In the genomic region with DNA sequence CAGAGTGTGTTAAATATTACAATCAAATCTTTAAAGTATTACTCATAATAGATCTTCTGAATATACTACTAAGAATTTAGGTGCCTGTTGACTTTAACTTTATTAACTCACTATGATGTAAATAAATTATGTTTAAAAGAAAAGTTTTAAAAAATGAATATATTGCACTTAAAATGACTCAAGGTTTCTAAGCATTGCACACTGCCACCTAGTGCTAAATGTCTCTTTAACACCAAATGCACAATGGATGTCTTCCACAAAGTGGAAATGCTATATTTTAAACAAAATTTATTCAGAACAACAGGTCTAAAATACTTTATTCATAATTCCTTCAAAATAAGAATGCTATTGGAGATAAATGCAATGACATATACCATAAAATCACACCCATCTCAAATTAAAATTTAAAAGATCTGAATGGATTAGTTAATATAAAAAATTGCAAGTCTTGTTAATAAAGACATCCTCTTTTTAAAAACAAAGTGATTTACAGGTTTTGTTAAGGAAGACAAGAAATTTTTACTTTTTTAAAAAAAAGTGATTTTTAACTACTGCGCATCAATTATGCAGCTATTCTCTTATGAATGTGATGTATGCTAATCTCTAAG, we compare ENCODE assay signal across 9 cellular contexts. TPM values are rescaled to one million over a fixed set of nuclear protein-coding genes. Genes with fewer than 3 reads are reported as not detected.
A peak's percentile ranks its signal among the peaks of the same experiment; 100 is the strongest.
DNase-seq lines count a peak whose midpoint lies in the region; ATAC-seq, FAIRE-seq and TF ChIP-seq lines count a peak whose summit lies in the region.
"Had no signal": no experiment of that assay in that cellular context is flagged by ENCODE, and none has a peak within 500 bp of the region (broad histone marks: within the 10 kb centered on the region; RNA-seq: fewer than 3 reads in every experiment).

No MANE protein-coding gene starts in this region.

- H3K18ac ChIP-seq in H9 (ENCODE audit: insufficient read length, low read depth, low read length) = no peak overlapping the region

- H3K56ac ChIP-seq in H9 (ENCODE audit: insufficient read length, low read depth, low read length) = no peak overlapping the region

- H3K4me3 ChIP-seq in fibroblast of pulmonary artery (replicated peaks; ENCODE audit: low read depth, low read length) (no peak overlapping the region), thoracic aorta (no peak overlapping the region), right atrium auricular region (no peak overlapping the region)

- no peak overlapping the region for H4K91ac ChIP-seq in H9 (ENCODE audit: insufficient read length, low read depth, low read length)

- no peaks in the 10 kb centered on the region for H3K79me2 ChIP-seq in H9 (ENCODE audit: insufficient read depth, low read length)

- no peak overlapping the region for H3T11ph ChIP-seq in H9 (ENCODE audit: low read length)

- no peak overlapping the region for H2BK120ac ChIP-seq in H9 (ENCODE audit: low read depth, low read length, poor library complexity, severe bottlenecking)

- H2BK5ac ChIP-seq in H9 (ENCODE audit: insufficient read length, low read length) = no peak overlapping the region

- H3K9ac ChIP-seq in H9 (ENCODE audit: extremely low read depth, insufficient read length, low read length) = no peak overlapping the region

- no peak for ATAC-seq in thoracic aorta (ENCODE audit: insufficient number of reproducible peaks, low FRiP score, low read depth)
- no peak for ATAC-seq in HG02571 (IDR thresholded peaks at IDR 0.05; ENCODE audit: unreplicated experiment)

- H4K5ac ChIP-seq in H9 (ENCODE audit: insufficient read length, low read depth, low read length) = no peak overlapping the region

- H2BK12ac ChIP-seq in H9 (ENCODE audit: insufficient read length, low read depth, low read length) = no peak overlapping the region

- H3K9me3 ChIP-seq in H9 (ENCODE audit: control insufficient read depth, low read depth, low read length) (no peaks in the 10 kb centered on the region), thoracic aorta (no peaks in the 10 kb centered on the region), right atrium auricular region (no peaks in the 10 kb centered on the region)

- H3K27ac Mint-ChIP-seq in H9 = no peak overlapping the region
- H3K27ac Mint-ChIP-seq: activated naive CD8-positive, alpha-beta T cell had no signal

- no CpG with 5 or more reads among the region's 1 CpG for WGBS in H9 (ENCODE audit: extremely low coverage, insufficient read length, low lambda C conversion rate)

- no peak overlapping the region for H2BK15ac ChIP-seq in H9 (ENCODE audit: low read depth, low read length)

- TF ChIP-seq CTCF in H9 (conservative IDR thresholded peaks at IDR 0.05) (peak; percentile 81), fibroblast of pulmonary artery (IDR thresholded peaks at IDR 0.05; ENCODE audit: low read length, missing control alignments) (peak; percentile 71), thoracic aorta (IDR thresholded peaks at IDR 0.05) (peak; percentile 55), right atrium auricular region (IDR thresholded peaks at IDR 0.05) (peak in 1 of 2 donors; percentile 76)

- H2AFZ ChIP-seq in H9 (ENCODE audit: low read length) = no peak overlapping the region

- H3K27me3 Mint-ChIP-seq in H9 (ENCODE audit: low read depth) = peaks cover 25% of the 10 kb centered on the region

- H3K9me3 Mint-ChIP-seq in H9 = no peaks in the 10 kb centered on the region

- no peak overlapping the region for H3K4ac ChIP-seq in H9 (ENCODE audit: low read depth, low read length)

- no peaks in the 10 kb centered on the region for H3K79me1 ChIP-seq in H9 (ENCODE audit: insufficient read depth, low read depth, low read length, poor library complexity, severe bottlenecking)

- no peaks in the 10 kb centered on the region for H3K4me1 ChIP-seq in H9 (ENCODE audit: insufficient read depth, low read length)
- H3K4me1 ChIP-seq in thoracic aorta (ENCODE audit: control insufficient read depth in 1 of 2, low read depth in 2 of 2) = peaks cover 6 to 7% of the 10 kb centered on the region in 2 donors
- H3K4me1 ChIP-seq in right atrium auricular region = peaks cover 0 to 7% of the 10 kb centered on the region in 2 donors

- no peak overlapping the region for H3K4me2 ChIP-seq in H9 (ENCODE audit: insufficient read depth, insufficient read length, low read length)

- H3K27me3 ChIP-seq in H9 (ENCODE audit: insufficient read depth, low read length) = peaks cover 10% of the 10 kb centered on the region; the same call in 1 of the 2 replicates
- no peaks in the 10 kb centered on the region for H3K27me3 ChIP-seq in thoracic aorta (replicated peaks; ENCODE audit: insufficient read depth)
- no peaks in the 10 kb centered on the region for H3K27me3 ChIP-seq in right atrium auricular region

- no peak overlapping the region for H3K14ac ChIP-seq in H9 (ENCODE audit: insufficient read depth, low read length)

- no peak overlapping the region for H4K8ac ChIP-seq in H9 (replicated peaks; ENCODE audit: insufficient read length, low read depth, low read length)

- H2AK5ac ChIP-seq in H9 (ENCODE audit: insufficient read length, low read length) = no peak overlapping the region

- H3K27ac ChIP-seq in H9 (ENCODE audit: insufficient read length, low read depth, low read length) (no peak overlapping the region), thoracic aorta (no peak overlapping the region), right atrium auricular region (no peak overlapping the region)

- H3K36me3 ChIP-seq in thoracic aorta = no peaks in the 10 kb centered on the region
- no peaks in the 10 kb centered on the region for H3K36me3 ChIP-seq in right atrium auricular region

- no peak overlapping the region for H3K4me3 Mint-ChIP-seq in H9
- H3K4me3 Mint-ChIP-seq: activated naive CD8-positive, alpha-beta T cell had no signal

- H3K36me3 Mint-ChIP-seq in H9 (ENCODE audit: insufficient read depth in 1 of 3, low read depth in 3 of 3) = no peaks in the 10 kb centered on the region
- H3K36me3 Mint-ChIP-seq: activated naive CD8-positive, alpha-beta T cell had no signal

- H3K23ac ChIP-seq in H9 (ENCODE audit: insufficient read length, low read depth, low read length) = no peak overlapping the region

- no peak for FAIRE-seq in GM19239 (lab: Jason Lieb, UNC)

- DNase-seq in AG08396 (ENCODE audit: low spot score) = peak; percentile 12
- no peak for DNase-seq in H9
- DNase-seq in RPMI8226 = peak; percentile 15
- peak; percentile 79 for DNase-seq in fibroblast of pulmonary artery (ENCODE audit: low read depth)
- DNase-seq in thoracic aorta (ENCODE audit: low spot score) = no peak
- no peak for DNase-seq in GM19239 (ENCODE audit: insufficient read length, low spot score)
- no peak for DNase-seq in right atrium auricular region (ENCODE audit: low spot score)

- H3K23me2 ChIP-seq in H9 (ENCODE audit: insufficient read length, low read depth, low read length, poor library complexity, severe bottlenecking) = peaks cover under 1% of the 10 kb centered on the region

- peaks cover 4% of the 10 kb centered on the region in 2 experiments; a peak in 3 of 4 replicates for H3K4me1 Mint-ChIP-seq in H9

- H2BK20ac ChIP-seq in H9 (ENCODE audit: low read depth, low read length, poor library complexity, severe bottlenecking) = no peak overlapping the region

- no peaks in the 10 kb centered on the region for H4K20me1 ChIP-seq in H9 (ENCODE audit: control insufficient read depth, insufficient read depth, insufficient read length)

RNA-seq across cellular contexts. Expression of a gene that starts 5.5 kb away (rescaled TPM):
- 0.07 TPM in 2 replicates for total RNA-seq in H9 (2021)
- 10 to 100 TPM; 21.1 to 30.4 TPM for total RNA-seq in thoracic aorta
- 10 to 100 TPM; 14.8 to 15.3 TPM for total RNA-seq in right atrium auricular region

Comparison
In these comparisons a context has a peak if more than half of its experiments do, and no peak if none do; other contexts are left out.
1. DNase-seq: peak in AG08396 (single experiment), RPMI8226 (single experiment) and fibroblast of pulmonary artery (single experiment); none in H9 (single experiment), thoracic aorta (single experiment), GM19239 (single experiment) and right atrium auricular region (single experiment).
2. RNA of a gene that starts 5.5 kb away (total RNA-seq): 21.1 to 30.4 TPM in thoracic aorta and 14.8 to 15.3 TPM in right atrium auricular region; 0.07 TPM in H9; every median in the first group is over 10 times any median in the second.